In genomic region chr6:159360306-159360705, GRCh38 we compare ENCODE assay signal across 25 cellular contexts.
DNase-seq lines count a peak whose midpoint lies in the region; ATAC-seq and TF ChIP-seq lines count a peak whose summit lies in the region.
"Had no signal": no experiment of that assay in that cellular context is flagged by ENCODE, and none has a peak within 500 bp of the region (broad histone marks: within the 10 kb centered on the region; RNA-seq: fewer than 3 reads in every experiment).

No MANE protein-coding gene starts in this region.

- no peaks in the 10 kb centered on the region for H4K20me1 ChIP-seq in H9 (ENCODE audit: control insufficient read depth, insufficient read depth, insufficient read length)

- WGBS in psoas muscle, 3 donors: 15 to 28% (median 24%) methylated on average over 4 of the region's 4 CpGs
- WGBS in H9 (ENCODE audit: extremely low coverage, insufficient read length, low lambda C conversion rate): no CpG with 5 or more reads among the region's 4 CpGs

- H3K27ac ChIP-seq in psoas muscle: no peak overlapping the region
- no peak overlapping the region for H3K27ac ChIP-seq in naive thymus-derived CD4-positive, alpha-beta T cell (ENCODE audit: low read depth, low read length)
- no peak overlapping the region for H3K27ac ChIP-seq in H9 (ENCODE audit: insufficient read length, low read depth, low read length)
- H3K27ac ChIP-seq: cardiac muscle cell, esophagus squamous epithelium had no signal

- H2BK5ac ChIP-seq in H9 (ENCODE audit: insufficient read length, low read length): no peak overlapping the region

- ATAC-seq in psoas muscle: peak in 3 of 4 donors; percentile 75 to 84 (median 77)
- ATAC-seq in stimulated activated effector memory CD8-positive, alpha-beta T cell treated with anti-CD3 and anti-CD28 coated beads, Interleukin-12 subunit alpha, Interleukin-12 subunit beta, amount 100 ng/mL, for 72 hours: no peak
- no peak for ATAC-seq in naive thymus-derived CD4-positive, alpha-beta T cell
- ATAC-seq: activated naive CD4-positive, alpha-beta T cell treated with anti-CD3 and anti-CD28 coated beads, Interleukin-2, amount 50 U/mL, for 72 hours had no signal

- no peak overlapping the region for H2AK5ac ChIP-seq in H9 (ENCODE audit: insufficient read length, low read length)

- no peak overlapping the region for H2BK15ac ChIP-seq in H9 (ENCODE audit: low read depth, low read length)

- no peak overlapping the region for H2BK20ac ChIP-seq in H9 (ENCODE audit: low read depth, low read length, poor library complexity, severe bottlenecking)

- H3K23me2 ChIP-seq in H9 (ENCODE audit: insufficient read length, low read depth, low read length, poor library complexity, severe bottlenecking): no peaks in the 10 kb centered on the region

- H3K36me3 ChIP-seq in psoas muscle (ENCODE audit: insufficient read depth in 1 of 2, low read depth in 1 of 2): no peaks in the 10 kb centered on the region
- H3K36me3 ChIP-seq in naive thymus-derived CD4-positive, alpha-beta T cell (ENCODE audit: control insufficient read depth in 2 of 3, insufficient read depth in 3 of 3, low read length in 3 of 3): no peaks in the 10 kb centered on the region
- H3K36me3 ChIP-seq: cardiac muscle cell, esophagus squamous epithelium had no signal

- no peak for TF ChIP-seq CTCF in cardiac fibroblast (IDR thresholded peaks at IDR 0.05; ENCODE audit: low read depth, low read length)
- TF ChIP-seq CTCF in psoas muscle (IDR thresholded peaks at IDR 0.05): no peak
- TF ChIP-seq CTCF in H9 (conservative IDR thresholded peaks at IDR 0.05): no peak

- no peaks in the 10 kb centered on the region for H3K36me3 Mint-ChIP-seq in stimulated activated effector memory CD8-positive, alpha-beta T cell treated with anti-CD3 and anti-CD28 coated beads, Interleukin-12 subunit alpha, Interleukin-12 subunit beta, amount 100 ng/mL, for 72 hours
- H3K36me3 Mint-ChIP-seq in naive thymus-derived CD4-positive, alpha-beta T cell: peaks cover 0 to 5% (median 0%) of the 10 kb centered on the region in 5 donors
- H3K36me3 Mint-ChIP-seq in H9 (ENCODE audit: insufficient read depth in 1 of 3, low read depth in 3 of 3): no peaks in the 10 kb centered on the region
- H3K36me3 Mint-ChIP-seq: activated naive CD4-positive, alpha-beta T cell treated with anti-CD3 and anti-CD28 coated beads, Interleukin-2, amount 50 U/mL, for 72 hours; CD14-positive monocyte had no signal

- no peak overlapping the region for H3K18ac ChIP-seq in H9 (ENCODE audit: insufficient read length, low read depth, low read length)

- H2BK120ac ChIP-seq in H9 (ENCODE audit: low read depth, low read length, poor library complexity, severe bottlenecking): no peak overlapping the region

- H3K27ac Mint-ChIP-seq in stimulated activated effector memory CD8-positive, alpha-beta T cell treated with anti-CD3 and anti-CD28 coated beads, Interleukin-12 subunit alpha, Interleukin-12 subunit beta, amount 100 ng/mL, for 72 hours: no peak overlapping the region
- no peak overlapping the region for H3K27ac Mint-ChIP-seq in naive thymus-derived CD4-positive, alpha-beta T cell
- no peak overlapping the region for H3K27ac Mint-ChIP-seq in H9
- H3K27ac Mint-ChIP-seq: activated naive CD4-positive, alpha-beta T cell treated with anti-CD3 and anti-CD28 coated beads, Interleukin-2, amount 50 U/mL, for 72 hours; activated T-helper 2 cell treated with anti-CD3 and anti-CD28 coated beads, Interferon-gamma antibody, Interleukin-2, Interleukin-4, amounts not matched to agents 10 μg/mL and 5 μg/mL and 100 μg/mL, durations not matched to agents 14 hours and 24 hours and 36 hours; endodermal cell; nephron had no signal

- POLR2A ChIA-PET in naive thymus-derived CD4-positive, alpha-beta T cell (lab: Charles Lee): no interaction called here

- H3K4me1 ChIP-seq in psoas muscle: no peaks in the 10 kb centered on the region
- H3K4me1 ChIP-seq in naive thymus-derived CD4-positive, alpha-beta T cell (ENCODE audit: control insufficient read depth in 2 of 2, insufficient read depth in 2 of 2, low read length in 2 of 2): no peaks in the 10 kb centered on the region
- no peaks in the 10 kb centered on the region for H3K4me1 ChIP-seq in H9 (ENCODE audit: insufficient read depth, low read length)
- H3K4me1 ChIP-seq: esophagus squamous epithelium had no signal

- no peak overlapping the region for H4K8ac ChIP-seq in H9 (replicated peaks; ENCODE audit: insufficient read length, low read depth, low read length)

- no peaks in the 10 kb centered on the region for H3K79me2 ChIP-seq in H9 (ENCODE audit: insufficient read depth, low read length)

- no peak overlapping the region for H2AFZ ChIP-seq in H9 (ENCODE audit: low read length)

- no peak overlapping the region for H3K4me3 Mint-ChIP-seq in stimulated activated effector memory CD8-positive, alpha-beta T cell treated with anti-CD3 and anti-CD28 coated beads, Interleukin-12 subunit alpha, Interleukin-12 subunit beta, amount 100 ng/mL, for 72 hours
- H3K4me3 Mint-ChIP-seq in naive thymus-derived CD4-positive, alpha-beta T cell: no peak overlapping the region
- H3K4me3 Mint-ChIP-seq in H9: no peak overlapping the region
- H3K4me3 Mint-ChIP-seq: CD14-positive monocyte, endodermal cell, nephron had no signal

- H3T11ph ChIP-seq in H9 (ENCODE audit: low read length): no peak overlapping the region

- intact Hi-C loops in psoas muscle (cut with DNase I): no loop called here
- intact Hi-C loops in naive thymus-derived CD4-positive, alpha-beta T cell (cut with micrococcal nuclease): no loop called here

- H3K4me1 Mint-ChIP-seq in stimulated activated effector memory CD8-positive, alpha-beta T cell treated with anti-CD3 and anti-CD28 coated beads, Interleukin-12 subunit alpha, Interleukin-12 subunit beta, amount 100 ng/mL, for 72 hours: no peaks in the 10 kb centered on the region
- no peaks in the 10 kb centered on the region for H3K4me1 Mint-ChIP-seq in naive thymus-derived CD4-positive, alpha-beta T cell
- no peaks in the 10 kb centered on the region for H3K4me1 Mint-ChIP-seq in H9
- H3K4me1 Mint-ChIP-seq: CD14-positive monocyte, endodermal cell had no signal

- H4K91ac ChIP-seq in H9 (ENCODE audit: insufficient read length, low read depth, low read length): no peak overlapping the region

- H3K79me1 ChIP-seq in H9 (ENCODE audit: insufficient read depth, low read depth, low read length, poor library complexity, severe bottlenecking): no peaks in the 10 kb centered on the region

- H3K23ac ChIP-seq in H9 (ENCODE audit: insufficient read length, low read depth, low read length): no peak overlapping the region

- H3K9ac ChIP-seq in H9 (ENCODE audit: extremely low read depth, insufficient read length, low read length): no peak overlapping the region

- no peak overlapping the region for H3K14ac ChIP-seq in H9 (ENCODE audit: insufficient read depth, low read length)

- no peak overlapping the region for H3K4ac ChIP-seq in H9 (ENCODE audit: low read depth, low read length)

- no peak overlapping the region for H4K5ac ChIP-seq in H9 (ENCODE audit: insufficient read length, low read depth, low read length)

- no peak overlapping the region for H3K56ac ChIP-seq in H9 (ENCODE audit: insufficient read length, low read depth, low read length)

- no peaks in the 10 kb centered on the region for H3K9me3 Mint-ChIP-seq in stimulated activated effector memory CD8-positive, alpha-beta T cell treated with anti-CD3 and anti-CD28 coated beads, Interleukin-12 subunit alpha, Interleukin-12 subunit beta, amount 100 ng/mL, for 72 hours
- peaks cover 0 to 8% (median 0%) of the 10 kb centered on the region in 11 donors for H3K9me3 Mint-ChIP-seq in naive thymus-derived CD4-positive, alpha-beta T cell
- peaks cover 2 to 61% of the 10 kb centered on the region in 2 experiments; a peak in 4 of 5 replicates for H3K9me3 Mint-ChIP-seq in H9
- H3K9me3 Mint-ChIP-seq: activated naive CD4-positive, alpha-beta T cell treated with anti-CD3 and anti-CD28 coated beads, Interleukin-2, amount 50 U/mL, for 72 hours; activated T-helper 2 cell treated with anti-CD3 and anti-CD28 coated beads, Interferon-gamma antibody, Interleukin-2, Interleukin-4, amounts not matched to agents 10 μg/mL and 5 μg/mL and 100 μg/mL, durations not matched to agents 14 hours and 24 hours and 36 hours; nephron had no signal

- CTCF ChIA-PET in naive thymus-derived CD4-positive, alpha-beta T cell (lab: Charles Lee): no interaction called here

- H2BK12ac ChIP-seq in H9 (ENCODE audit: insufficient read length, low read depth, low read length): no peak overlapping the region

- peaks cover 0 to 32% (median 25%) of the 10 kb centered on the region in 5 donors for H3K27me3 Mint-ChIP-seq in naive thymus-derived CD4-positive, alpha-beta T cell
- peaks cover 19% of the 10 kb centered on the region; the same call in 1 of the 2 replicates for H3K27me3 Mint-ChIP-seq in H9 (ENCODE audit: low read depth)

- H3K27me3 ChIP-seq in psoas muscle (ENCODE audit: insufficient read depth in 3 of 3, low read length in 2 of 3) (no peaks in the 10 kb centered on the region), H9 (ENCODE audit: insufficient read depth, low read length) (no peaks in the 10 kb centered on the region)
- no peaks in the 10 kb centered on the region for H3K27me3 ChIP-seq in naive thymus-derived CD4-positive, alpha-beta T cell (ENCODE audit: control insufficient read depth in 2 of 2, insufficient read depth in 2 of 2, low read length in 2 of 2)
- H3K27me3 ChIP-seq: cardiac muscle cell had no signal

- H3K9me3 ChIP-seq in psoas muscle (no peaks in the 10 kb centered on the region), H9 (ENCODE audit: control insufficient read depth, low read depth, low read length) (no peaks in the 10 kb centered on the region)
- no peaks in the 10 kb centered on the region for H3K9me3 ChIP-seq in naive thymus-derived CD4-positive, alpha-beta T cell (ENCODE audit: control insufficient read depth in 2 of 3, low read length in 3 of 3)
- H3K9me3 ChIP-seq: esophagus squamous epithelium had no signal

- DNase-seq in AG20443 (ENCODE audit: low spot score) (peak; percentile 76), H4 (ENCODE audit: low spot score) (peak; percentile 3), cardiac fibroblast (ENCODE audit: low read depth in 2 of 2) (peak; percentile 2 to 16), psoas muscle (peak in 1 of 2 donors; percentile 26), H9 (no peak)
- no peak for DNase-seq in stimulated activated effector memory CD8-positive, alpha-beta T cell treated with anti-CD3 and anti-CD28 coated beads, Interleukin-12 subunit alpha, Interleukin-12 subunit beta, amount 100 ng/mL, for 72 hours (ENCODE audit: low spot score in 2 of 2)
- DNase-seq in naive thymus-derived CD4-positive, alpha-beta T cell: no peak
- DNase-seq: activated CD4-positive, alpha-beta T cell treated with anti-CD3 and anti-CD28 coated beads, Interleukin-2, amount 50 U/mL, for 4 hours; Calu3; cortex of kidney; EL; endodermal cell; esophagus squamous epithelium; midbrain; MM.1S; NCI-H1436; NCI-H2081 treated with DMSO at 0.1 percent for 48 hours; NCI-H345; small intestine; trophoblast cell had no signal

- no peak overlapping the region for H3K4me2 ChIP-seq in H9 (ENCODE audit: insufficient read depth, insufficient read length, low read length)

- H3K4me3 ChIP-seq in cardiac fibroblast (replicated peaks in 1 of 2; ENCODE audit: low read depth in 2 of 2, low read length in 2 of 2): no peak overlapping the region
- no peak overlapping the region for H3K4me3 ChIP-seq in psoas muscle
- no peak overlapping the region for H3K4me3 ChIP-seq in naive thymus-derived CD4-positive, alpha-beta T cell (ENCODE audit: low read length)
- H3K4me3 ChIP-seq: cardiac muscle cell, esophagus squamous epithelium had no signal

Comparison
In these comparisons a context has a peak if more than half of its experiments do, and no peak if none do; other contexts are left out.
1. DNase-seq: peak in AG20443 (single experiment), H4 (single experiment) and cardiac fibroblast (2 of 2); none in stimulated activated effector memory CD8-positive, alpha-beta T cell treated with anti-CD3 and anti-CD28 coated beads, Interleukin-12 subunit alpha, Interleukin-12 subunit beta, amount 100 ng/mL, for 72 hours (0 of 2), naive thymus-derived CD4-positive, alpha-beta T cell (0 of 9) and H9 (single experiment).
2. ATAC-seq: peak in psoas muscle (3 of 4); none in stimulated activated effector memory CD8-positive, alpha-beta T cell treated with anti-CD3 and anti-CD28 coated beads, Interleukin-12 subunit alpha, Interleukin-12 subunit beta, amount 100 ng/mL, for 72 hours (single experiment) and naive thymus-derived CD4-positive, alpha-beta T cell (single experiment).